16 cellular contexts compared by ENCODE assay signal in genomic region chr3:168977696-168978374, GRCh38.
DNase-seq lines count a peak whose midpoint lies in the region; ATAC-seq, FAIRE-seq and TF ChIP-seq lines count a peak whose summit lies in the region.
"Had no signal": no experiment of that assay in that cellular context is flagged by ENCODE, and none has a peak within 500 bp of the region (broad histone marks: within the 10 kb centered on the region; RNA-seq: fewer than 3 reads in every experiment).

No MANE protein-coding gene starts in this region.

- H4K8ac ChIP-seq in H1 (ENCODE audit: extremely low read depth, insufficient read depth, low read length): no peak overlapping the region

- H2BK120ac ChIP-seq in H1 (replicated peaks; ENCODE audit: low read depth, low read length): no peak overlapping the region

- no peaks in the 10 kb centered on the region for H4K20me1 ChIP-seq in H1 (replicated peaks in 1 of 2; ENCODE audit: control insufficient read depth in 1 of 2, insufficient read depth in 2 of 2, low read length in 2 of 2)

- no peak for TF ChIP-seq EP300 in H1 (IDR thresholded peaks at IDR 0.05; ENCODE audit: borderline replicate concordance in 1 of 2, low read depth in 2 of 2, low read length in 2 of 2)

- ATAC-seq in heart right ventricle (peak in 7 of 8 donors; percentile 30 to 67 (median 46)), lung (ENCODE audit: insufficient read depth, low FRiP score) (peak; percentile 21), aorta (ENCODE audit: low FRiP score) (peak; percentile 75), HG02623 (IDR thresholded peaks at IDR 0.05; ENCODE audit: unreplicated experiment) (no peak), GM19023 (IDR thresholded peaks at IDR 0.05; ENCODE audit: unreplicated experiment) (no peak)
- ATAC-seq: A549; activated T-cell treated with anti-CD3 and anti-CD28 coated beads, Interleukin-2, amount 50 U/mL, for 72 hours; natural killer cell treated with Interleukin-12 subunit alpha and Interleukin-12 subunit beta and Interleukin-15 and Interleukin-18, amount 100 ng/mL, for 72 hours had no signal

- intact Hi-C loops in heart right ventricle (cut with DNase I): no loop called here
- intact Hi-C loops in cardiac septum (cut with DNase I): no loop called here
- intact Hi-C loops in aorta (cut with DNase I): no loop called here

- H3K27ac ChIP-seq in heart right ventricle (no peak overlapping the region), H1 (ENCODE audit: low read depth, low read length) (no peak overlapping the region), lung (ENCODE audit: low read depth in 1 of 2, low read length in 1 of 2) (no peak overlapping the region), aorta (ENCODE audit: low read depth in 1 of 2, low read length in 2 of 2) (peak overlapping the region in 1 of 2 donors; percentile 51)
- H3K27ac ChIP-seq: A549 had no signal

- H3K9me3 ChIP-seq in heart right ventricle (no peaks in the 10 kb centered on the region), H1 (ENCODE audit: insufficient read depth in 2 of 2, low read depth in 1 of 2, low read length in 1 of 2) (no peaks in the 10 kb centered on the region), lung (ENCODE audit: control insufficient read depth in 2 of 2, insufficient read depth in 1 of 2, low read length in 1 of 2) (no peaks in the 10 kb centered on the region), aorta (ENCODE audit: control insufficient read depth, low read length) (no peaks in the 10 kb centered on the region)
- H3K9me3 ChIP-seq: A549, HAP-1 had no signal

- TF ChIP-seq POLR2A in H1 (IDR thresholded peaks at IDR 0.05; ENCODE audit: control extremely low read depth in 1 of 2, low read depth in 2 of 2, low read length in 2 of 2): no peak

- H2BK12ac ChIP-seq in H1 (ENCODE audit: low read depth, low read length): no peak overlapping the region

- H3K56ac ChIP-seq in H1 (replicated peaks; ENCODE audit: insufficient read length, low read depth, low read length): no peak overlapping the region

- no peak overlapping the region for H2BK20ac ChIP-seq in H1 (ENCODE audit: low read length)

- H3K79me2 ChIP-seq in H1 (ENCODE audit: control insufficient read depth in 1 of 2, insufficient read depth in 2 of 2, low read length in 2 of 2): no peaks in the 10 kb centered on the region

- H2BK15ac ChIP-seq in H1 (ENCODE audit: low read length): no peak overlapping the region

- H3K18ac ChIP-seq in H1 (ENCODE audit: extremely low read depth, low read length): no peak overlapping the region

- TF ChIP-seq RAD21 in H1 (IDR thresholded peaks at IDR 0.05 in 1 of 2, conservative IDR thresholded peaks at IDR 0.05 in 1 of 2; ENCODE audit: low read depth in 2 of 2, low read length in 2 of 2): no peak

- H3K14ac ChIP-seq in H1 (ENCODE audit: insufficient read length): no peak overlapping the region

- H3K23ac ChIP-seq in H1 (ENCODE audit: insufficient read length): no peak overlapping the region

- H2AK5ac ChIP-seq in H1 (ENCODE audit: low read depth, low read length): no peak overlapping the region

- H4K5ac ChIP-seq in H1 (ENCODE audit: insufficient read length, low read depth, low read length): no peak overlapping the region

- H3K36me3 ChIP-seq in heart right ventricle: no peaks in the 10 kb centered on the region
- H3K36me3 ChIP-seq in H1 (ENCODE audit: control insufficient read depth in 2 of 4, insufficient read depth in 4 of 4, low read length in 3 of 4): no peaks in the 10 kb centered on the region
- no peaks in the 10 kb centered on the region for H3K36me3 ChIP-seq in lung (ENCODE audit: control insufficient read depth in 2 of 2, insufficient read depth in 2 of 2, low read length in 2 of 2)
- H3K36me3 ChIP-seq in aorta (ENCODE audit: control insufficient read depth in 1 of 2, insufficient read depth in 2 of 2, low read length in 1 of 2): no peaks in the 10 kb centered on the region
- H3K36me3 ChIP-seq: HAP-1 had no signal

- H3K4me3 ChIP-seq in heart right ventricle: no peak overlapping the region
- no peak overlapping the region for H3K4me3 ChIP-seq in H1 (ENCODE audit: extremely low read depth in 1 of 4, insufficient read depth in 2 of 4, low read depth in 3 of 4, low read length in 4 of 4)
- H3K4me3 ChIP-seq in lung: no peak overlapping the region
- no peak overlapping the region for H3K4me3 ChIP-seq in aorta (ENCODE audit: low read length in 2 of 2)
- H3K4me3 ChIP-seq: A549, HAP-1 had no signal

- DNase-seq in heart right ventricle (peak in 1 of 2 donors; percentile 6), cardiac septum (ENCODE audit: low spot score) (no peak), H1 (ENCODE audit: low read depth in 1 of 2, low spot score in 2 of 2) (no peak), lung (ENCODE audit: low spot score) (no peak), aorta (peak in 1 of 2 donors; percentile 33), NCI-H748 treated with DMSO at 0.1 percent for 48 hours (lab: John Stamatoyannopoulos, UW) (no peak)
- DNase-seq: activated CD4-positive, alpha-beta T cell treated with anti-CD3 and anti-CD28 coated beads, Interleukin-2, amount 50 U/mL, for 1 hour; activated T-cell treated with anti-CD3 and anti-CD28 coated beads, Interleukin-2, amount 50 U/mL, for 72 hours; Karpas-422; NCI-H1694; small intestine had no signal

- H4K91ac ChIP-seq in H1 (replicated peaks; ENCODE audit: insufficient read length, low read length): no peak overlapping the region

- no peaks in the 10 kb centered on the region for H3K23me2 ChIP-seq in H1 (ENCODE audit: low read depth, low read length)

- H3K27me3 ChIP-seq in heart right ventricle: no peaks in the 10 kb centered on the region
- no peaks in the 10 kb centered on the region for H3K27me3 ChIP-seq in H1 (replicated peaks in 1 of 4; ENCODE audit: control insufficient read depth in 3 of 4, extremely low read depth in 1 of 4, insufficient read depth in 3 of 4, low read length in 3 of 4)
- H3K27me3 ChIP-seq in lung (ENCODE audit: control insufficient read depth, insufficient read depth): no peaks in the 10 kb centered on the region
- H3K27me3 ChIP-seq in aorta (ENCODE audit: control insufficient read depth in 1 of 2, insufficient read depth in 2 of 2, low read length in 1 of 2): no peaks in the 10 kb centered on the region

- CTCF ChIA-PET in H1 (lab: Charles Lee; ENCODE audit: partially characterized antibody): no interaction called here

- no peaks in the 10 kb centered on the region for H3K79me1 ChIP-seq in H1 (ENCODE audit: low read depth, low read length)

- H3K4ac ChIP-seq in H1 (replicated peaks; ENCODE audit: insufficient read length, low read depth, low read length): no peak overlapping the region

- H3K4me1 ChIP-seq in heart right ventricle (no peaks in the 10 kb centered on the region), H1 (replicated peaks in 1 of 4; ENCODE audit: control insufficient read depth in 3 of 4, insufficient read depth in 4 of 4, low read length in 3 of 4) (no peaks in the 10 kb centered on the region), lung (ENCODE audit: control insufficient read depth in 2 of 2, insufficient read depth in 2 of 2, low read length in 2 of 2) (no peaks in the 10 kb centered on the region), aorta (ENCODE audit: control insufficient read depth in 1 of 2, insufficient read depth in 2 of 2, low read length in 2 of 2) (peaks cover 1 to 3% of the 10 kb centered on the region in 2 donors)
- H3K4me1 ChIP-seq: A549 had no signal

- H3K4me2 ChIP-seq in H1 (ENCODE audit: insufficient read depth in 1 of 2, low read depth in 2 of 2, low read length in 2 of 2): no peak overlapping the region
- H3K4me2 ChIP-seq: A549 had no signal

- H2BK5ac ChIP-seq in H1 (ENCODE audit: low read depth, low read length): no peak overlapping the region

- WGBS in heart right ventricle, 2 donors: 50 to 57% methylated on average over 5 of the region's 5 CpGs
- 93% methylated on average over 5 of the region's 5 CpGs; no CpG with 5 or more reads in 1 of the 2 experiments for WGBS in H1 (ENCODE audit: extremely low coverage in 1 of 2, insufficient coverage in 1 of 2, insufficient read length in 1 of 2, insufficient replicate concordance in 2 of 2, low coverage in 1 of 2, low lambda C conversion rate in 2 of 2, missing lambda C conversion rate in 1 of 2), 2 experiments
- 51 to 70% methylated on average over 5 of the region's 5 CpGs for WGBS in lung, 2 donors
- WGBS in aorta, 2 donors: 1 to 4% methylated on average over 5 of the region's 5 CpGs

- no peak overlapping the region for H3K9ac ChIP-seq in H1 (replicated peaks in 1 of 4; ENCODE audit: extremely low read depth in 1 of 4, low read depth in 3 of 4, low read length in 3 of 4)

- no peak for TF ChIP-seq CTCF in heart right ventricle (IDR thresholded peaks at IDR 0.05)
- no peak for TF ChIP-seq CTCF in H1 (IDR thresholded peaks at IDR 0.05; ENCODE audit: control extremely low read depth in 1 of 3, insufficient read depth in 1 of 3, low read depth in 1 of 3, low read length in 3 of 3)
- no peak for TF ChIP-seq CTCF in lung (IDR thresholded peaks at IDR 0.05; ENCODE audit: control extremely low read depth, extremely low read depth)

- POLR2A ChIA-PET in H1 (lab: Charles Lee; ENCODE audit: partially characterized antibody): no interaction called here

- no peak for FAIRE-seq in H1 (lab: Jason Lieb, UNC)
- FAIRE-seq: A549, small intestine had no signal

- peak overlapping the region; percentile 41; the same call in 1 of the 2 replicates for H2AFZ ChIP-seq in H1 (ENCODE audit: low read length)

TF ChIP-seq in H1, 55 proteins besides CTCF, POLR2A, EP300 and RAD21:
- no peak for TF ChIP-seq CREB1 (IDR thresholded peaks at IDR 0.05)
- no peak for TF ChIP-seq CBX8 (IDR thresholded peaks at IDR 0.05; ENCODE audit: borderline replicate concordance, low read depth, low read length)
- no peak for TF ChIP-seq KDM5A (IDR thresholded peaks at IDR 0.05; ENCODE audit: low read length)
- no peak for TF ChIP-seq SIX5 (IDR thresholded peaks at IDR 0.05; ENCODE audit: low read depth, low read length)
- no peak for TF ChIP-seq ASH2L (IDR thresholded peaks at IDR 0.05; ENCODE audit: low read length)

Comparison
In these comparisons a context has a peak if more than half of its experiments do, and no peak if none do; other contexts are left out.
1. ATAC-seq: peak in heart right ventricle (7 of 8), lung (single experiment) and aorta (single experiment); none in HG02623 (single experiment) and GM19023 (single experiment).